ENCODE assay signal across 8 cellular contexts in genomic region chr22:31753005-31753633, GRCh38. TPM values are rescaled to one million over a fixed set of nuclear protein-coding genes. Genes with fewer than 3 reads are reported as not detected.
DNase-seq lines count a peak whose midpoint lies in the region; ATAC-seq lines count a peak whose summit lies in the region.

No MANE protein-coding gene starts in this region.

- ATAC-seq in GM21723 (IDR thresholded peaks at IDR 0.05; ENCODE audit: unreplicated experiment) = peak; percentile 8

- DNase-seq in DMS79 treated with DMSO at 0.1 percent for 48 hours (lab: John Stamatoyannopoulos, UW) (peak; percentile 54), NCI-H146 (lab: John Stamatoyannopoulos, UW) (peak; percentile 88), glomerular visceral epithelial cell (ENCODE audit: extremely low spot score) (peak; percentile 46), occipital lobe (lab: John Stamatoyannopoulos, UW) (peak; percentile 23), SIG-M5 treated with dmso at 0.1 percent for 504 hours (lab: John Stamatoyannopoulos, UW; ENCODE audit: unreplicated experiment) (no peak)
- peak; percentile 35 for DNase-seq in activated T-cell treated with anti-CD3 and anti-CD28 coated beads, Interleukin-2, amount 50 U/mL, for 1 hour
- no peak for DNase-seq in stimulated activated naive CD4-positive, alpha-beta T cell treated with Interleukin-2 at 50 U/mL for 16 hours (lab: John Stamatoyannopoulos, UW)

RNA-seq across cellular contexts. Expression of gene DEPDC5, which starts 0.7 kb away (rescaled TPM):
- 24.6 TPM for total RNA-seq in occipital lobe

RNA-seq across cellular contexts. Expression of gene PRR14L, which starts 3.2 kb away (rescaled TPM):
- 29.8 TPM for total RNA-seq in occipital lobe

Comparison
In these comparisons a context has a peak if more than half of its experiments do, and no peak if none do; other contexts are left out.
1. DNase-seq: peak in DMS79 treated with DMSO at 0.1 percent for 48 hours (single experiment), NCI-H146 (single experiment), activated T-cell treated with anti-CD3 and anti-CD28 coated beads, Interleukin-2, amount 50 U/mL, for 1 hour (single experiment), glomerular visceral epithelial cell (single experiment) and occipital lobe (single experiment); none in stimulated activated naive CD4-positive, alpha-beta T cell treated with Interleukin-2 at 50 U/mL for 16 hours (single experiment) and SIG-M5 treated with dmso at 0.1 percent for 504 hours (single experiment).